ENCODE assay signal across 2 cellular contexts in genomic region chr19:43950834-43951626, GRCh38.
TF ChIP-seq lines count a peak whose summit lies in the region.

Gene ZNF221, plus strand, starts transcription at chr19:43951228. Its CDS starts 11,499 bp downstream, at chr19:43962727.

TF ChIP-seq in IMR-90, 13 proteins besides CTCF, POLR2A, EP300 and RAD21 (continued from another document):
- TF ChIP-seq MAZ (IDR thresholded peaks at IDR 0.05; ENCODE audit: borderline replicate concordance, low read depth, low read length) (peak; percentile 84), NFE2L2 (IDR thresholded peaks at IDR 0.05; ENCODE audit: low read depth, low read length) (no peak), ELK1 (IDR thresholded peaks at IDR 0.05; ENCODE audit: borderline replicate concordance, low read depth, low read length) (0 out of 2 replicates have a peak, but pooled peaks have one; percentile 52), BHLHE40 (IDR thresholded peaks at IDR 0.05; ENCODE audit: low read depth, low read length) (peak; percentile 21; the same call in 1 of the 2 replicates)

TF ChIP-seq in PFSK-1, 5 proteins besides CTCF, POLR2A, EP300 and RAD21 (continued from another document):
- TF ChIP-seq REST (IDR thresholded peaks at IDR 0.05; ENCODE audit: insufficient read depth in 1 of 2, low read depth in 2 of 2, low read length in 2 of 2) (peak in 1 of 2 experiments; percentile 60; a peak in 1 of 4 replicates), TAF1 (IDR thresholded peaks at IDR 0.05; ENCODE audit: borderline replicate concordance, insufficient read depth, low read length) (peak; percentile 79; the same call in 1 of the 2 replicates)
